9 cellular contexts compared by ENCODE assay signal in the genomic region with DNA sequence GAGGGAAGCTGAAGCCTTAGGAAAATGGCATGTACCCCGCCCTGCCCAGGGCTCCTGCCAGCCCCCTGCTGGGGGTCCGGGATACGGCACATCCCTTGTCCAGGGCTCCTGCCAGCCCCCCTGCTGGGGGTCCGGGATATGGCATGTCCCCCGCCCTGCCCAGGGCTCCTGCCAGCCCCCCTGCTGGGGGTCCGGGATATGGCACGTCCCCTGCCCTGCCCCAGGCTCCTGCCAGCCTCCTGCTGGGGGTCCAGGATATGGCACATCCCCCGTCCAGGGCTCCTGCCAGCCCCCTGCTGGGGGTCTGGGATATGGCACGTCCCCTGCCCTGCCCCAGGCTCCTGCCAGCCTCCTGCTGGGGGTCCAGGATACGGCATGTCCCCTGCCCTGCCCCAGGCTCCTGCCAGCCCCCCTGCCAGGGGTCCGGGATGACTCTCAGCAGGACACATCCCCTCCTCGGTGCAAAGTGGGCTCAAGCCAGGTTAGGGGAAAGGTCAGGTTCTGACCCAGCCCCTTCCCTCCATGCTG. TPM values are rescaled to one million over a fixed set of nuclear protein-coding genes. Genes with fewer than 3 reads are reported as not detected.
DNase-seq lines count a peak whose midpoint lies in the region; ATAC-seq and TF ChIP-seq lines count a peak whose summit lies in the region.
"Had no signal": no experiment of that assay in that cellular context is flagged by ENCODE, and none has a peak within 500 bp of the region (broad histone marks: within the 10 kb centered on the region; RNA-seq: fewer than 3 reads in every experiment).

No MANE protein-coding gene starts in this region.

- TF ChIP-seq CTCF in CD4-positive, alpha-beta T cell (IDR thresholded peaks at IDR 0.05): no peak
- TF ChIP-seq CTCF in choroid plexus epithelial cell (conservative IDR thresholded peaks at IDR 0.05; ENCODE audit: low read depth, low read length) (peak; percentile 53), natural killer cell (IDR thresholded peaks at IDR 0.05) (peak; percentile 30)

- H3K9me3 Mint-ChIP-seq in CD4-positive, alpha-beta T cell: no peaks in the 10 kb centered on the region
- H3K9me3 Mint-ChIP-seq in natural killer cell: peaks cover 0 to under 1% of the 10 kb centered on the region in 2 donors

- no peaks in the 10 kb centered on the region for H3K4me1 Mint-ChIP-seq in CD4-positive, alpha-beta T cell (ENCODE audit: low read depth)
- H3K4me1 Mint-ChIP-seq in natural killer cell: no peaks in the 10 kb centered on the region

- intact Hi-C loops in CD4-positive, alpha-beta T cell (cut with DNase I, micrococcal nuclease): no loop called here
- intact Hi-C loops in natural killer cell (cut with micrococcal nuclease): no loop called here

- H3K4me3 ChIP-seq in choroid plexus epithelial cell (ENCODE audit: low read depth, low read length): no peak overlapping the region
- H3K4me3 ChIP-seq: lung had no signal

- no peaks in the 10 kb centered on the region for H3K27me3 ChIP-seq in CD4-positive, alpha-beta T cell (ENCODE audit: control insufficient read depth, insufficient read depth, low read length)

- in situ Hi-C loops in KBM-7 (cut with MboI; ENCODE audit: low pct_unique_long_range_greater_than_20kb, low sequenced_read_pairs): no loop called here

- H3K27me3 Mint-ChIP-seq in CD4-positive, alpha-beta T cell: no peaks in the 10 kb centered on the region
- H3K27me3 Mint-ChIP-seq in natural killer cell (ENCODE audit: low read depth in 2 of 2): no peaks in the 10 kb centered on the region

- POLR2A ChIA-PET in CD4-positive, alpha-beta T cell (lab: Charles Lee): no interaction called here

- no peaks in the 10 kb centered on the region for H3K9me3 ChIP-seq in CD4-positive, alpha-beta T cell (ENCODE audit: control insufficient read depth, low read length)

- no peak overlapping the region for H3K27ac ChIP-seq in CD4-positive, alpha-beta T cell (ENCODE audit: low read depth, low read length)

- DNase-seq in CD4-positive, alpha-beta T cell: peak in 1 of 10 experiments; percentile 8
- DNase-seq in KBM-7: peak; percentile 47
- DNase-seq in choroid plexus epithelial cell (ENCODE audit: low read depth): peak; percentile 20
- no peak for DNase-seq in natural killer cell
- no peak for DNase-seq in pons (ENCODE audit: low spot score)

- peak; percentile 45 for ATAC-seq in CD4-positive, alpha-beta T cell (ENCODE audit: poor library complexity)
- ATAC-seq in natural killer cell (peak in 2 of 3 donors; percentile 60 to 63), HG02588 (IDR thresholded peaks at IDR 0.05; ENCODE audit: unreplicated experiment) (no peak), GM19328 (IDR thresholded peaks at IDR 0.05; ENCODE audit: unreplicated experiment) (no peak), HG03175 (IDR thresholded peaks at IDR 0.05; ENCODE audit: unreplicated experiment) (no peak)

- no peak overlapping the region for H3K27ac Mint-ChIP-seq in CD4-positive, alpha-beta T cell
- no peak overlapping the region for H3K27ac Mint-ChIP-seq in natural killer cell

- CTCF ChIA-PET in CD4-positive, alpha-beta T cell (lab: Charles Lee): no interaction called here

- H3K4me3 Mint-ChIP-seq in CD4-positive, alpha-beta T cell: no peak overlapping the region
- no peak overlapping the region for H3K4me3 Mint-ChIP-seq in natural killer cell

- no peaks in the 10 kb centered on the region for H3K36me3 Mint-ChIP-seq in CD4-positive, alpha-beta T cell (ENCODE audit: low read depth)
- no peaks in the 10 kb centered on the region for H3K36me3 Mint-ChIP-seq in natural killer cell

RNA-seq across cellular contexts. Expression of gene RPH3AL, which starts 43.2 kb away (rescaled TPM):
- 1 to 10 TPM; 2.4 to 2.8 TPM for total RNA-seq in CD4-positive, alpha-beta T cell
- total RNA-seq in natural killer cell: 1 to 10 TPM; 7.2 to 9.9 (median 7.9) TPM

Comparison
In these comparisons a context has a peak if more than half of its experiments do, and no peak if none do; other contexts are left out.
1. ATAC-seq: peak in CD4-positive, alpha-beta T cell (single experiment) and natural killer cell (2 of 3); none in HG02588 (single experiment), GM19328 (single experiment) and HG03175 (single experiment).
2. DNase-seq: peak in KBM-7 (single experiment) and choroid plexus epithelial cell (single experiment); none in natural killer cell (single experiment) and pons (single experiment).